Comparison of ENCODE assay signal across 8 cellular contexts in genomic region chr14:70908918-70909641, GRCh38. TPM values are rescaled to one million over a fixed set of nuclear protein-coding genes. Genes with fewer than 3 reads are reported as not detected.
DNase-seq lines count a peak whose midpoint lies in the region; ATAC-seq, FAIRE-seq and TF ChIP-seq lines count a peak whose summit lies in the region.

No MANE protein-coding gene starts in this region.

- no peak for DNase-seq in heart left ventricle
- DNase-seq in Right ventricle myocardium inferior (ENCODE audit: missing footprints) = no peak
- no peak for DNase-seq in K562 (ENCODE audit: extremely low read depth in 1 of 4, low spot score in 3 of 4)
- DNase-seq in mesenchymal stem cell = no peak
- no peak for DNase-seq in lower leg skin (ENCODE audit: low spot score in 2 of 2)
- no peak for DNase-seq in HUDEP-2 (lab: John Stamatoyannopoulos, UW; ENCODE audit: unreplicated experiment in 76 of 76)

- peak overlapping the region; percentile 78 to 99 (median 94) for H3K4me3 ChIP-seq in heart left ventricle
- no peak overlapping the region for H3K4me3 ChIP-seq in K562
- H3K4me3 ChIP-seq in mesenchymal stem cell (ENCODE audit: insufficient read depth in 1 of 2, low read depth in 1 of 2, low read length in 2 of 2) = peak overlapping the region; percentile 86 to 91
- peak overlapping the region; percentile 71 for H3K4me3 ChIP-seq in urinary bladder (ENCODE audit: low read depth, low read length)
- H3K4me3 ChIP-seq in lower leg skin (ENCODE audit: low read depth, poor library complexity, severe bottlenecking) = no peak overlapping the region

- no peak for TF ChIP-seq RAD21 in K562 (CRISPR knock-in tag; conservative IDR thresholded peaks at IDR 0.05 in 1 of 2, IDR thresholded peaks at IDR 0.05 in 1 of 2)

- H3K18ac ChIP-seq in mesenchymal stem cell (ENCODE audit: low read depth in 1 of 2, low read length in 2 of 2) = no peak overlapping the region

- H3K4me2 ChIP-seq in K562 (ENCODE audit: insufficient read depth, low read length) (no peak overlapping the region), mesenchymal stem cell (ENCODE audit: low read length, poor library complexity, severe bottlenecking) (peak overlapping the region; percentile 77)

- no peaks in the 10 kb centered on the region for H3K79me2 ChIP-seq in K562 (ENCODE audit: control insufficient read depth, insufficient read depth, low read length)

- no peaks in the 10 kb centered on the region for H3K9me1 ChIP-seq in K562 (ENCODE audit: control insufficient read depth, insufficient read depth, low read length)

- TF ChIP-seq POLR2A in heart left ventricle (IDR thresholded peaks at IDR 0.05) (no peak), K562 (conservative IDR thresholded peaks at IDR 0.05) (no peak), lower leg skin (IDR thresholded peaks at IDR 0.05) (no peak)

- H3K36me3 ChIP-seq in heart left ventricle = no peaks in the 10 kb centered on the region
- no peaks in the 10 kb centered on the region for H3K36me3 ChIP-seq in K562 (ENCODE audit: control insufficient read depth, insufficient read depth, low read length)
- no peaks in the 10 kb centered on the region for H3K36me3 ChIP-seq in mesenchymal stem cell (ENCODE audit: control insufficient read depth in 1 of 2, insufficient read depth in 2 of 2, low read depth in 1 of 2, low read length in 2 of 2)
- H3K36me3 ChIP-seq in urinary bladder (ENCODE audit: insufficient read depth) = no peaks in the 10 kb centered on the region

- no peak overlapping the region for H3K14ac ChIP-seq in mesenchymal stem cell (ENCODE audit: low read length in 2 of 2)

- CTCF ChIA-PET in K562 (lab: Yijun Ruan, JAX; ENCODE audit: low intra/inter-chr PET ratio) = no interaction called here

- in situ Hi-C loops in K562 (cut with MboI) = no loop called here

- intact Hi-C loops in heart left ventricle (cut with DNase I) = loop anchor here (5.0 kb wide), 4 partner anchors 48 to 92 kb away; no protein-coding TSS in a partner anchor
- intact Hi-C loops in Right ventricle myocardium inferior (cut with DNase I) = loop anchor here (2.0 kb wide), 1 partner anchor 46 kb away; no protein-coding TSS in a partner anchor
- intact Hi-C loops in K562 (cut with micrococcal nuclease) = loop anchor here (5.0 kb wide), 1 partner anchor 48 kb away; no protein-coding TSS in a partner anchor
- intact Hi-C loops in lower leg skin (cut with DNase I; ENCODE audit: low total_unique reads) = loop anchor here (5.0 kb wide), 1 partner anchor 63 kb away; no protein-coding TSS in a partner anchor

- H3K9ac ChIP-seq in K562 (ENCODE audit: insufficient read depth in 1 of 2, low read depth in 2 of 2, low read length in 2 of 2) (no peak overlapping the region), mesenchymal stem cell (ENCODE audit: low read length) (peak overlapping the region; percentile 92)

- peak overlapping the region in 1 of 2 experiments; percentile 30 for H3K4ac ChIP-seq in mesenchymal stem cell (ENCODE audit: low read depth in 1 of 2, low read length in 2 of 2)

- H2BK15ac ChIP-seq in mesenchymal stem cell (ENCODE audit: low read depth, poor library complexity, severe bottlenecking) = no peak overlapping the region

- no peak for ATAC-seq in heart left ventricle
- ATAC-seq in Right ventricle myocardium inferior = no peak
- ATAC-seq in K562 = no peak
- no peak for ATAC-seq in GM19328 (IDR thresholded peaks at IDR 0.05; ENCODE audit: unreplicated experiment)

- H3K27me3 ChIP-seq in heart left ventricle (no peaks in the 10 kb centered on the region), K562 (ENCODE audit: control insufficient read depth in 2 of 2, insufficient read depth in 2 of 2, low read length in 2 of 2) (no peaks in the 10 kb centered on the region), mesenchymal stem cell (ENCODE audit: control insufficient read depth in 1 of 2, insufficient read depth in 1 of 2, low read length in 2 of 2) (no peaks in the 10 kb centered on the region)

- no peak overlapping the region for H2BK120ac ChIP-seq in mesenchymal stem cell (ENCODE audit: low read depth, low read length)

- WGBS in heart left ventricle, 4 donors = 27 to 31% (median 28%) methylated on average over 6 of the region's 6 CpGs
- WGBS in K562 (ENCODE audit: insufficient coverage, low coverage, missing lambda C conversion rate) = 28% methylated on average over 6 of the region's 6 CpGs
- 36% methylated on average over 5 of the region's 6 CpGs for WGBS in mesenchymal stem cell
- 23% methylated on average over 6 of the region's 6 CpGs for WGBS in urinary bladder
- 11 to 17% methylated on average over 6 of the region's 6 CpGs for WGBS in lower leg skin, 2 donors

- FAIRE-seq in K562 (lab: Jason Lieb, UNC) = no peak

- H2AK5ac ChIP-seq in mesenchymal stem cell (ENCODE audit: low read length, severe bottlenecking) = no peak overlapping the region

- TF ChIP-seq EP300 in K562 (IDR thresholded peaks at IDR 0.05; ENCODE audit: low read length) = no peak

- H3K23ac ChIP-seq in mesenchymal stem cell (ENCODE audit: low read length in 2 of 2) = no peak overlapping the region

- no peak overlapping the region for H2BK12ac ChIP-seq in mesenchymal stem cell (ENCODE audit: low read length in 2 of 2)

- H4K8ac ChIP-seq in mesenchymal stem cell (ENCODE audit: low read length) = no peak overlapping the region

- H3K9me3 ChIP-seq in heart left ventricle (no peaks in the 10 kb centered on the region), K562 (replicated peaks; ENCODE audit: control insufficient read depth, insufficient read depth, low read depth, low read length) (no peaks in the 10 kb centered on the region), mesenchymal stem cell (ENCODE audit: control insufficient read depth, low read length) (no peaks in the 10 kb centered on the region)

- H2AFZ ChIP-seq in K562 (ENCODE audit: low read depth, low read length) = no peak overlapping the region
- no peak overlapping the region for H2AFZ ChIP-seq in mesenchymal stem cell (ENCODE audit: low read depth, low read length)

- H2BK5ac ChIP-seq in mesenchymal stem cell (ENCODE audit: low read depth, low read length, poor library complexity, severe bottlenecking) = no peak overlapping the region

- H4K20me1 ChIP-seq in K562 (replicated peaks; ENCODE audit: control insufficient read depth, insufficient read depth, low read length) = no peaks in the 10 kb centered on the region

- TSS peak; percentile 52 for BruUV-seq in K562 (replicated peaks; lab: Mats Ljungman, UMichigan)

- TF ChIP-seq CTCF in heart left ventricle (IDR thresholded peaks at IDR 0.05) (no peak), K562 (IDR thresholded peaks at IDR 0.05 in 2 of 3, conservative IDR thresholded peaks at IDR 0.05 in 1 of 3; ENCODE audit: insufficient read depth in 2 of 3, low read depth in 1 of 3, low read length in 3 of 3) (no peak), lower leg skin (IDR thresholded peaks at IDR 0.05) (no peak)

- POLR2A ChIA-PET in K562 (lab: Yijun Ruan, JAX) = interaction anchor here (0.7 kb wide), 1 partner anchor 43 kb away, joined by 3 read pairs; no protein-coding TSS in a partner anchor

- H4K91ac ChIP-seq in mesenchymal stem cell (ENCODE audit: low read length) = no peak overlapping the region

- H3K79me1 ChIP-seq in mesenchymal stem cell (replicated peaks; ENCODE audit: low read length, poor library complexity, severe bottlenecking) = no peaks in the 10 kb centered on the region

- H3K4me1 ChIP-seq in heart left ventricle = peaks cover 0 to 71% (median 57%) of the 10 kb centered on the region in 12 donors
- peaks cover 2 to 14% of the 10 kb centered on the region in 2 experiments; a peak in 3 of 5 replicates for H3K4me1 ChIP-seq in K562 (replicated peaks in 1 of 2; ENCODE audit: control insufficient read depth in 2 of 2, insufficient read depth in 2 of 2, low read length in 2 of 2)
- H3K4me1 ChIP-seq in mesenchymal stem cell (ENCODE audit: control insufficient read depth, insufficient read depth, low read depth, low read length) = no peaks in the 10 kb centered on the region
- H3K4me1 ChIP-seq in urinary bladder (ENCODE audit: insufficient read depth) = no peaks in the 10 kb centered on the region

- H3K27ac ChIP-seq in heart left ventricle = peak overlapping the region; percentile 80 to 98 (median 94)
- no peak overlapping the region for H3K27ac ChIP-seq in K562 (ENCODE audit: extremely low read depth, low read depth, low read length)
- H3K27ac ChIP-seq in mesenchymal stem cell (ENCODE audit: low read length, poor library complexity, severe bottlenecking) = peak overlapping the region; percentile 79
- H3K27ac ChIP-seq in urinary bladder (ENCODE audit: low read depth) = no peak overlapping the region

TF ChIP-seq in K562, 482 proteins besides CTCF, POLR2A, EP300 and RAD21:
- no peak for TF ChIP-seq TCF3 (CRISPR knock-in tag; IDR thresholded peaks at IDR 0.05)

RNA-seq across cellular contexts. Expression of gene PCNX1, which starts 1.8 kb away (rescaled TPM):
- total RNA-seq in heart left ventricle = 10 to 100 TPM; 36.3 to 64.7 (median 53.4) TPM
- polyA plus RNA-seq in heart left ventricle = 10 to 100 TPM in 1 of 2 donors, 1 to 10 TPM in 1; 6.1 to 11.7 TPM
- total RNA-seq in Right ventricle myocardium inferior = 33.6 TPM
- 16.2 and 32.4 TPM in 2 replicates for total RNA-seq in K562 (2011; cell fraction: chromatin; rRNA removed; ENCODE audit: low replicate concordance)
- total RNA-seq in K562 (2011; cell fraction: nucleolus; rRNA removed) = 4.3 and 6.3 TPM in 2 replicates
- total RNA-seq in K562 (2011; cell fraction: nucleoplasm; rRNA removed) = 8.9 and 9.5 TPM in 2 replicates
- total RNA-seq in K562 (2014; rRNA removed) = 1.5 and 2.6 TPM in 2 replicates
- total RNA-seq in K562 (2014; rRNA removed; fragmentation: Illumina TruSeq; extraction: Trizol) = 2.6 and 5.2 TPM in 2 replicates
- total RNA-seq in K562 (2015; rRNA removed; fragmentation: Illumina TruSeq; extraction: Trizol) = 3.6 and 4.5 TPM in 2 replicates
- 2.8 and 3.1 TPM in 2 replicates for total RNA-seq in K562 (2021)
- 2.3 and 2.8 TPM in 2 replicates for polyA plus RNA-seq in K562 (2011; rRNA removed)
- 1.6 and 3.7 TPM in 2 replicates for polyA plus RNA-seq in K562 (2011; cell fraction: cytosol; rRNA removed)
- polyA plus RNA-seq in K562 (2011; cell fraction: nucleus; rRNA removed) = 3.9 and 5.8 TPM in 2 replicates
- 0.85 and 3.1 TPM in 2 replicates for polyA plus RNA-seq in K562 (2012)
- 1.3 and 2.1 TPM in 2 replicates for polyA plus RNA-seq in K562 (2014; fragmentation: Illumina TruSeq; extraction: Trizol)
- under 1 TPM; 0.30 to 0.39 TPM for polyA plus RNA-seq in K562 (2014; fragmentation: Nextera tagmentation; extraction: Ambion mirVana)
- polyA plus RNA-seq in K562 (2014; rRNA removed) = 1.2 and 1.8 TPM in 2 replicates
- polyA minus RNA-seq in K562 (2011; rRNA and poly(A)+ RNA removed) = 8.8 and 10.6 TPM in 2 replicates
- polyA minus RNA-seq in K562 (2011; cell fraction: cytosol; rRNA and poly(A)+ RNA removed) = 4.1 and 7.1 TPM in 2 replicates
- polyA minus RNA-seq in K562 (2011; cell fraction: nucleus; rRNA and poly(A)+ RNA removed) = 5.1 and 8.6 TPM in 2 replicates
- polyA plus RNA-seq in mesenchymal stem cell (2013, experiment 1 of 2) = 23.8 TPM
- 22.4 TPM for polyA plus RNA-seq in mesenchymal stem cell (2013, experiment 2 of 2)
- 127 TPM for total RNA-seq in urinary bladder
- 16.0 TPM for polyA plus RNA-seq in urinary bladder
- total RNA-seq in lower leg skin = 10 to 100 TPM; 14.7 to 29.4 (median 25.6) TPM

Comparison
In these comparisons a context has a peak if more than half of its experiments do, and no peak if none do; other contexts are left out.
1. H3K27ac ChIP-seq: peak in heart left ventricle (12 of 12) and mesenchymal stem cell (single experiment); none in K562 (single experiment) and urinary bladder (single experiment).
2. H3K4me3 ChIP-seq: peak in heart left ventricle (12 of 12), mesenchymal stem cell (2 of 2) and urinary bladder (single experiment); none in K562 (single experiment) and lower leg skin (single experiment).